8 cellular contexts compared by ENCODE assay signal in genomic region chr1:28971980-28972771, GRCh38. TPM values are rescaled to one million over a fixed set of nuclear protein-coding genes. Genes with fewer than 3 reads are reported as not detected.
DNase-seq lines count a peak whose midpoint lies in the region; ATAC-seq and TF ChIP-seq lines count a peak whose summit lies in the region.

No MANE protein-coding gene starts in this region.

- H3K4me1 Mint-ChIP-seq in CD8-positive, alpha-beta T cell (ENCODE audit: low read depth), result peaks cover 68% of the 10 kb centered on the region
- H3K4me1 Mint-ChIP-seq in natural killer cell treated with Interleukin-12 subunit alpha and Interleukin-12 subunit beta and Interleukin-15 and Interleukin-18, amount 100 ng/mL, for 72 hours (ENCODE audit: low read depth in 2 of 2), result peaks cover 20 to 47% of the 10 kb centered on the region in 2 donors
- H3K4me1 Mint-ChIP-seq in glutamatergic neuron (ENCODE audit: low read depth, unreplicated experiment), result peaks cover 23% of the 10 kb centered on the region

- no peak overlapping the region for H3K4me3 ChIP-seq in CD8-positive, alpha-beta T cell (ENCODE audit: low read depth, low read length)
- H3K4me3 ChIP-seq in brain microvascular endothelial cell (ENCODE audit: low read depth, low read length) (no peak overlapping the region), H7 (ENCODE audit: insufficient read depth, low read depth, low read length) (no peak overlapping the region)

- no peaks in the 10 kb centered on the region for H3K27me3 Mint-ChIP-seq in CD8-positive, alpha-beta T cell (ENCODE audit: low read depth)
- H3K27me3 Mint-ChIP-seq in natural killer cell treated with Interleukin-12 subunit alpha and Interleukin-12 subunit beta and Interleukin-15 and Interleukin-18, amount 100 ng/mL, for 72 hours, result no peaks in the 10 kb centered on the region
- H3K27me3 Mint-ChIP-seq in glutamatergic neuron (ENCODE audit: unreplicated experiment), result no peaks in the 10 kb centered on the region

- H3K4me1 ChIP-seq in CD8-positive, alpha-beta T cell (ENCODE audit: insufficient read depth, low read length), result peaks cover 20% of the 10 kb centered on the region

- POLR2A ChIA-PET in CD8-positive, alpha-beta T cell (lab: Charles Lee), result interaction anchor here (0.6 kb wide), 1 partner anchor 8 kb away, joined by 4 read pairs; no protein-coding TSS in a partner anchor

- no peaks in the 10 kb centered on the region for H3K27me3 ChIP-seq in CD8-positive, alpha-beta T cell (ENCODE audit: insufficient read depth, low read length)
- no peaks in the 10 kb centered on the region for H3K27me3 ChIP-seq in brain microvascular endothelial cell (replicated peaks)
- no peaks in the 10 kb centered on the region for H3K27me3 ChIP-seq in H7 (ENCODE audit: control insufficient read depth, insufficient read depth, low read length)

- H3K36me3 Mint-ChIP-seq in CD8-positive, alpha-beta T cell, result peaks cover 28% of the 10 kb centered on the region
- no peaks in the 10 kb centered on the region for H3K36me3 Mint-ChIP-seq in natural killer cell treated with Interleukin-12 subunit alpha and Interleukin-12 subunit beta and Interleukin-15 and Interleukin-18, amount 100 ng/mL, for 72 hours
- no peaks in the 10 kb centered on the region for H3K36me3 Mint-ChIP-seq in glutamatergic neuron (ENCODE audit: unreplicated experiment)

- H3K27ac ChIP-seq in CD8-positive, alpha-beta T cell (ENCODE audit: low read depth, low read length), result no peak overlapping the region
- no peak overlapping the region for H3K27ac ChIP-seq in brain microvascular endothelial cell

- no peaks in the 10 kb centered on the region for H3K36me3 ChIP-seq in CD8-positive, alpha-beta T cell (ENCODE audit: insufficient read depth, low read length)
- H3K36me3 ChIP-seq in brain microvascular endothelial cell (replicated peaks) (no peaks in the 10 kb centered on the region), H7 (replicated peaks; ENCODE audit: control insufficient read depth, insufficient read depth, low read length) (no peaks in the 10 kb centered on the region)

- H3K27ac Mint-ChIP-seq in CD8-positive, alpha-beta T cell, result peak overlapping the region; percentile 80
- H3K27ac Mint-ChIP-seq in natural killer cell treated with Interleukin-12 subunit alpha and Interleukin-12 subunit beta and Interleukin-15 and Interleukin-18, amount 100 ng/mL, for 72 hours, result peak overlapping the region; percentile 58 to 76
- H3K27ac Mint-ChIP-seq in glutamatergic neuron (ENCODE audit: unreplicated experiment), result no peak overlapping the region

- no peak for TF ChIP-seq CTCF in CD8-positive, alpha-beta T cell (IDR thresholded peaks at IDR 0.05)
- no peak for TF ChIP-seq CTCF in brain microvascular endothelial cell (IDR thresholded peaks at IDR 0.05; ENCODE audit: low read depth, low read length, missing control alignments)
- TF ChIP-seq CTCF in glutamatergic neuron (IDR thresholded peaks at IDR 0.05; ENCODE audit: partially characterized antibody, unreplicated experiment), result no peak

- H3K4me3 Mint-ChIP-seq in CD8-positive, alpha-beta T cell, result no peak overlapping the region
- H3K4me3 Mint-ChIP-seq in natural killer cell treated with Interleukin-12 subunit alpha and Interleukin-12 subunit beta and Interleukin-15 and Interleukin-18, amount 100 ng/mL, for 72 hours, result peak overlapping the region; percentile 10
- no peak overlapping the region for H3K4me3 Mint-ChIP-seq in glutamatergic neuron (ENCODE audit: unreplicated experiment)

- H3K9me3 ChIP-seq in CD8-positive, alpha-beta T cell (ENCODE audit: low read length), result no peaks in the 10 kb centered on the region

- DNase-seq in CD8-positive, alpha-beta T cell, result no peak
- DNase-seq in NCI-H2171 (lab: John Stamatoyannopoulos, UW), result peak; percentile 66
- DNase-seq in brain microvascular endothelial cell, result peak; percentile 81
- no peak for DNase-seq in natural killer cell treated with Interleukin-12 subunit alpha and Interleukin-12 subunit beta and Interleukin-15 and Interleukin-18, amount 100 ng/mL, for 72 hours (ENCODE audit: low spot score)
- no peak for DNase-seq in glutamatergic neuron
- no peak for DNase-seq in NCI-H446 (lab: John Stamatoyannopoulos, UW)
- DNase-seq in H7, result no peak

- CTCF ChIA-PET in CD8-positive, alpha-beta T cell (lab: Charles Lee), result interaction anchor here (1.0 kb wide), 1 partner anchor 12 kb away, joined by 3 read pairs; no protein-coding TSS in a partner anchor

- no peak for ATAC-seq in CD8-positive, alpha-beta T cell
- ATAC-seq in natural killer cell treated with Interleukin-12 subunit alpha and Interleukin-12 subunit beta and Interleukin-15 and Interleukin-18, amount 100 ng/mL, for 72 hours, result peak; percentile 32 to 79
- no peak for ATAC-seq in GM19351 (IDR thresholded peaks at IDR 0.05; ENCODE audit: unreplicated experiment)

- in situ Hi-C loops in brain microvascular endothelial cell (cut with HindIII; ENCODE audit: low pct_ligation_motif_present, low sequenced_read_pairs), result no loop called here

- H3K9me3 Mint-ChIP-seq in CD8-positive, alpha-beta T cell, result no peaks in the 10 kb centered on the region
- H3K9me3 Mint-ChIP-seq in natural killer cell treated with Interleukin-12 subunit alpha and Interleukin-12 subunit beta and Interleukin-15 and Interleukin-18, amount 100 ng/mL, for 72 hours, result no peaks in the 10 kb centered on the region
- H3K9me3 Mint-ChIP-seq in glutamatergic neuron (ENCODE audit: unreplicated experiment), result peaks cover 2% of the 10 kb centered on the region

- intact Hi-C loops in CD8-positive, alpha-beta T cell (cut with DNase I, micrococcal nuclease), result no loop called here

RNA-seq across cellular contexts. Expression of gene EPB41, which starts 57.8 kb away (rescaled TPM):
- 100 to 1,000 TPM; 109 to 117 TPM for total RNA-seq in CD8-positive, alpha-beta T cell
- total RNA-seq in natural killer cell treated with Interleukin-12 subunit alpha and Interleukin-12 subunit beta and Interleukin-15 and Interleukin-18, amount 100 ng/mL, for 72 hours, result 10 to 100 TPM; 50.7 to 60.5 TPM
- total RNA-seq in glutamatergic neuron (ENCODE audit: unreplicated experiment), result 213 TPM
- 58.7 and 79.7 TPM in 2 replicates for total RNA-seq in H7 (2014; rRNA removed; shearing (Covaris generic))

Comparison
In these comparisons a context has a peak if more than half of its experiments do, and no peak if none do; other contexts are left out.
1. ATAC-seq: peak in natural killer cell treated with Interleukin-12 subunit alpha and Interleukin-12 subunit beta and Interleukin-15 and Interleukin-18, amount 100 ng/mL, for 72 hours (2 of 2); none in CD8-positive, alpha-beta T cell (single experiment) and GM19351 (single experiment).
2. DNase-seq: peak in NCI-H2171 (single experiment) and brain microvascular endothelial cell (single experiment); none in CD8-positive, alpha-beta T cell (0 of 7), natural killer cell treated with Interleukin-12 subunit alpha and Interleukin-12 subunit beta and Interleukin-15 and Interleukin-18, amount 100 ng/mL, for 72 hours (single experiment), glutamatergic neuron (single experiment), NCI-H446 (0 of 2) and H7 (single experiment).